In genomic region chr2:55885129-55885943, GRCh38 we compare ENCODE assay signal across 1 cellular context.
TF ChIP-seq lines count a peak whose summit lies in the region.

No MANE protein-coding gene starts in this region.

TF ChIP-seq in K562, 482 proteins besides CTCF, POLR2A, EP300 and RAD21 (continued from another document):
- TF ChIP-seq, protein P1, sequence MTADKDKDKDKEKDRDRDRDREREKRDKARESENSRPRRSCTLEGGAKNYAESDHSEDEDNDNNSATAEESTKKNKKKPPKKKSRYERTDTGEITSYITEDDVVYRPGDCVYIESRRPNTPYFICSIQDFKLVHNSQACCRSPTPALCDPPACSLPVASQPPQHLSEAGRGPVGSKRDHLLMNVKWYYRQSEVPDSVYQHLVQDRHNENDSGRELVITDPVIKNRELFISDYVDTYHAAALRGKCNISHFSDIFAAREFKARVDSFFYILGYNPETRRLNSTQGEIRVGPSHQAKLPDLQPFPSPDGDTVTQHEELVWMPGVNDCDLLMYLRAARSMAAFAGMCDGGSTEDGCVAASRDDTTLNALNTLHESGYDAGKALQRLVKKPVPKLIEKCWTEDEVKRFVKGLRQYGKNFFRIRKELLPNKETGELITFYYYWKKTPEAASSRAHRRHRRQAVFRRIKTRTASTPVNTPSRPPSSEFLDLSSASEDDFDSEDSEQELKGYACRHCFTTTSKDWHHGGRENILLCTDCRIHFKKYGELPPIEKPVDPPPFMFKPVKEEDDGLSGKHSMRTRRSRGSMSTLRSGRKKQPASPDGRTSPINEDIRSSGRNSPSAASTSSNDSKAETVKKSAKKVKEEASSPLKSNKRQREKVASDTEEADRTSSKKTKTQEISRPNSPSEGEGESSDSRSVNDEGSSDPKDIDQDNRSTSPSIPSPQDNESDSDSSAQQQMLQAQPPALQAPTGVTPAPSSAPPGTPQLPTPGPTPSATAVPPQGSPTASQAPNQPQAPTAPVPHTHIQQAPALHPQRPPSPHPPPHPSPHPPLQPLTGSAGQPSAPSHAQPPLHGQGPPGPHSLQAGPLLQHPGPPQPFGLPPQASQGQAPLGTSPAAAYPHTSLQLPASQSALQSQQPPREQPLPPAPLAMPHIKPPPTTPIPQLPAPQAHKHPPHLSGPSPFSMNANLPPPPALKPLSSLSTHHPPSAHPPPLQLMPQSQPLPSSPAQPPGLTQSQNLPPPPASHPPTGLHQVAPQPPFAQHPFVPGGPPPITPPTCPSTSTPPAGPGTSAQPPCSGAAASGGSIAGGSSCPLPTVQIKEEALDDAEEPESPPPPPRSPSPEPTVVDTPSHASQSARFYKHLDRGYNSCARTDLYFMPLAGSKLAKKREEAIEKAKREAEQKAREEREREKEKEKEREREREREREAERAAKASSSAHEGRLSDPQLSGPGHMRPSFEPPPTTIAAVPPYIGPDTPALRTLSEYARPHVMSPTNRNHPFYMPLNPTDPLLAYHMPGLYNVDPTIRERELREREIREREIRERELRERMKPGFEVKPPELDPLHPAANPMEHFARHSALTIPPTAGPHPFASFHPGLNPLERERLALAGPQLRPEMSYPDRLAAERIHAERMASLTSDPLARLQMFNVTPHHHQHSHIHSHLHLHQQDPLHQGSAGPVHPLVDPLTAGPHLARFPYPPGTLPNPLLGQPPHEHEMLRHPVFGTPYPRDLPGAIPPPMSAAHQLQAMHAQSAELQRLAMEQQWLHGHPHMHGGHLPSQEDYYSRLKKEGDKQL (CRISPR knock-in tag; IDR thresholded peaks at IDR 0.05; ENCODE audit: borderline replicate concordance) = no peak
- TF ChIP-seq ZNF764 (CRISPR knock-in tag; IDR thresholded peaks at IDR 0.05; ENCODE audit: low read depth) = no peak
- no peak for TF ChIP-seq ZC3H8 (IDR thresholded peaks at IDR 0.05)
- peak; percentile 96 for TF ChIP-seq ZNF316 (IDR thresholded peaks at IDR 0.05)
- TF ChIP-seq ILF3 (IDR thresholded peaks at IDR 0.05; ENCODE audit: borderline replicate concordance) = no peak
- peak; percentile 96 for TF ChIP-seq MAFG (tag; conservative IDR thresholded peaks at IDR 0.05)
- no peak for TF ChIP-seq POLR2G (IDR thresholded peaks at IDR 0.05; ENCODE audit: low read depth, low read length)
- no peak for TF ChIP-seq HLTF (IDR thresholded peaks at IDR 0.05)
- peak; percentile 94 for TF ChIP-seq MAFK (IDR thresholded peaks at IDR 0.05; ENCODE audit: low read length)
- TF ChIP-seq CEBPB (tag; IDR thresholded peaks at IDR 0.05) = peak; percentile 92
- TF ChIP-seq CEBPG (CRISPR knock-in tag; IDR thresholded peaks at IDR 0.05) = no peak
- peak; percentile 85 to 87 for TF ChIP-seq CEBPG (tag; conservative IDR thresholded peaks at IDR 0.05 in 1 of 2, IDR thresholded peaks at IDR 0.05 in 1 of 2)
- TF ChIP-seq TRIM24 (IDR thresholded peaks at IDR 0.05) = peak; percentile 60 to 68; a peak in 2 of 4 replicates
